ENCODE assay signal across 1 cellular context in the genomic region with DNA sequence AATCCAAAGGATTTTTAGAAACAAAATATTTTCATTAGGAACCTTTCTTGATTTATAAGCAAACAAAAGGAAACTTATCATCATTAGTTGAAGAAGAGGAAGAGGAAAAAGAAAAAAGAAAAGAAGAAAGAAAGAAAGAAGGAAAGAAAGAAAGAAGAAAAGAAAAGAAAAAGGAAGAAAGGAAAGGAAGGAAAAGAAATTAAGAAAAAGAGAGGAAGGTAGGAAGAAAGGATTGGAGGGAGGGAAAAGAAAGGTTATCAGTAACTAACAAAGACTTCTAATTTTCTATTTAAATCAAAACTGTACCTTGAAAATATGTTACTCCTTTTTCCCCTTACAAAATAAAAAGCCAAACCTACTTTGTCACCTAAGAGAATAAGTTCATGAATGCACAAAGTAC.
TF ChIP-seq lines count a peak whose summit lies in the region.

No MANE protein-coding gene starts in this region.

TF ChIP-seq in GM12878, 131 proteins besides CTCF, POLR2A, EP300 and RAD21:
- no peak for TF ChIP-seq NR2C1 (IDR thresholded peaks at IDR 0.05)
- no peak for TF ChIP-seq CREM (IDR thresholded peaks at IDR 0.05; ENCODE audit: low read depth)
- 0 out of 2 replicates have a peak, but pooled peaks have one; percentile 29 for TF ChIP-seq NBN (IDR thresholded peaks at IDR 0.05)
